In the genomic region with DNA sequence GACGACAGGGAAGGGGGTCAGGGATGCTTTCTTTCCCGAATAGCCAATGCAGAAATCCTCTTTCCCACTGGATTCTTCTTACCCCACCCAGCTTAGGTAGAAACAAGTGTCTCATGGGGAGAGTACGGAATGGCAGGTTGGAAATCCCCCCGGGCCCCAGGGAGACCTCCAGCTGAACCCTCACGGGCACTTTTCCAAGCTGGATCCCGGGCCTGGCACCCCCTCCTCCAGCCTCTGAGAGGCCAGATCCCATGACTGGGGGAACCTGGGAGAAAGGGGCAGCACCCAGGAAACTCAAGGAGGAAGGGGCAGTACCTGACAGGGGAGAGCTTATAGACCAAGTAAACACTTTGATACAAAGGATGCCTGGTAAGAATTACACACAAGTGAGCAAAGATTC, we compare ENCODE assay signal across 15 cellular contexts. TPM values are rescaled to one million over a fixed set of nuclear protein-coding genes. Genes with fewer than 3 reads are reported as not detected.
"Had no signal": no experiment of that assay in that cellular context is flagged by ENCODE, and none has a peak within 500 bp of the region (broad histone marks: within the 10 kb centered on the region; RNA-seq: fewer than 3 reads in every experiment).

No MANE protein-coding gene starts in this region.

- H3K4me3 ChIP-seq: upper lobe of right lung had no signal

- H3K27ac ChIP-seq: upper lobe of right lung had no signal

- DNase-seq: activated CD4-positive, alpha-beta memory T cell treated with anti-CD3 and anti-CD28 coated beads, Interleukin-2, amount 10 ng/mL, durations not matched to agents 7 days and 5 days; activated CD4-positive, alpha-beta T cell treated with anti-CD3 and anti-CD28 coated beads for 36 hours; activated CD8-positive, alpha-beta memory T cell treated with anti-CD3 and anti-CD28 coated beads, Interleukin-2, amount 50 U/mL, for 4 hours; activated gamma-delta T cell treated with Interleukin-2 at 50 U/mL for 16 hours; activated naive CD8-positive, alpha-beta T cell treated with anti-CD3 and anti-CD28 coated beads, Interleukin-2, amount 10 ng/mL, durations not matched to agents 7 days and 5 days; activated T-cell treated with anti-CD3 and anti-CD28 coated beads, Interleukin-2, amount 50 U/mL, for 72 hours; anterior cingulate cortex; hippocampal formation; naive thymus-derived CD8-positive, alpha-beta T cell; nucleus accumbens; T-helper 9 cell; upper lobe of right lung had no signal

- H3K36me3 ChIP-seq: upper lobe of right lung had no signal

- H3K9me3 ChIP-seq: upper lobe of right lung had no signal

- H3K4me1 ChIP-seq: upper lobe of right lung had no signal

RNA-seq across cellular contexts. Expression of gene PKP1, which starts 1.3 kb away (rescaled TPM):
- total RNA-seq: activated CD4-positive, alpha-beta memory T cell treated with anti-CD3 and anti-CD28 coated beads, Interleukin-2, amount 10 ng/mL, durations not matched to agents 7 days and 5 days; activated CD4-positive, alpha-beta T cell treated with anti-CD3 and anti-CD28 coated beads for 36 hours; activated naive CD8-positive, alpha-beta T cell treated with anti-CD3 and anti-CD28 coated beads, Interleukin-2, amount 10 ng/mL, durations not matched to agents 7 days and 5 days; activated T-cell treated with anti-CD3 and anti-CD28 coated beads, Interleukin-2, amount 50 U/mL, for 72 hours; lung microvascular endothelial cell; mononuclear cell; naive thymus-derived CD8-positive, alpha-beta T cell; progenitor cell of endocrine pancreas had no signal
- polyA plus RNA-seq: naive thymus-derived CD8-positive, alpha-beta T cell had no signal
